ENCODE assay signal across 2 cellular contexts in genomic region chr17:4867535-4867934, GRCh38.
A peak's percentile ranks its signal among the peaks of the same experiment; 100 is the strongest.
TF ChIP-seq lines count a peak whose summit lies in the region.

No MANE protein-coding gene starts in this region.

TF ChIP-seq in HEK293, 187 proteins besides CTCF, POLR2A, EP300 and RAD21:
- TF ChIP-seq ZBTB17 (tag by site-specific recombination; IDR thresholded peaks at IDR 0.05) (0 out of 2 replicates have a peak, but pooled peaks have one; percentile 13), OSR2 (tag by site-specific recombination; IDR thresholded peaks at IDR 0.05) (peak; percentile 58; the same call in 1 of the 2 replicates)

TF ChIP-seq in K562, 482 proteins besides CTCF, POLR2A, EP300 and RAD21:
- peak; percentile 61 for TF ChIP-seq NFIC (IDR thresholded peaks at IDR 0.05)
TF ChIP-seq in K562: peak in this region for 1; not testable (repeated sequence) for 481.
